Comparison of ENCODE assay signal across 11 cellular contexts in the genomic region with DNA sequence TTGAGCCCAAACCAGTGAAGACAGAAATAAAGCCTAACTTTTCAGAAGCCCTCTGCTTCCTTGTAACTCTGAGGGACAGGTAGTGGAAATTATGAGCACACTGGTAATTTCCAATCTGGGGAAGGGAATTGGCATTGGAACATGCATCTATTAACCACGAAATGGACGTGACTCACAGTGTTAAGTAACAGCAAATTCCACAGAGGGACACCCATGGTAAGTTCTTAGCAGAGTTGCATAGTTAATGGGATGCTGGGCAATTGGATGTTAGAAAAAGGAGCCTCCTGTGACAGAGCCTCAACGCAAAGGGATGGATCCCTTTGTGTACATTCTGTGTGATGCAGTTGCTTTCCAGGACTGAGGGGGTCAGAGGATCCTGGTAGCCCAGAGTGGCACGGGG.
DNase-seq lines count a peak whose midpoint lies in the region; TF ChIP-seq lines count a peak whose summit lies in the region.
"Had no signal": no experiment of that assay in that cellular context is flagged by ENCODE, and none has a peak within 500 bp of the region (broad histone marks: within the 10 kb centered on the region; RNA-seq: fewer than 3 reads in every experiment).

No MANE protein-coding gene starts in this region.

- peak; percentile 34 for DNase-seq in AG09309 (ENCODE audit: low read depth)
- peak; percentile 89 for DNase-seq in HS-5 (ENCODE audit: low read depth)
- peak; percentile 75 for DNase-seq in astrocyte of the hippocampus (ENCODE audit: low read depth, low spot score)
- DNase-seq in iris pigment epithelial cell (ENCODE audit: low read depth), result peak; percentile 84
- no peak for DNase-seq in stimulated activated CD4-positive, alpha-beta T cell treated with anti-CD3 and anti-CD28 coated beads, Interleukin-15, amount 100 ng/mL, for 24 hours
- DNase-seq in vagina (ENCODE audit: extremely low spot score in 2 of 2), result no peak
- no peak for DNase-seq in activated T-cell treated with anti-CD3 and anti-CD28 coated beads for 4 hours
- DNase-seq in anterior cingulate cortex (lab: John Stamatoyannopoulos, UW), result no peak
- DNase-seq: amygdala, DMS 273 treated with DMSO at 0.1 percent for 48 hours, MM.1S had no signal

- TF ChIP-seq CTCF in AG09309 (IDR thresholded peaks at IDR 0.05; ENCODE audit: control insufficient read depth, insufficient read depth, low read depth, low read length, missing control alignments) (no peak), vagina (IDR thresholded peaks at IDR 0.05) (no peak)

- intact Hi-C loops in vagina (cut with DNase I), result no loop called here

- H3K27ac ChIP-seq in vagina, result no peak overlapping the region

- H3K27me3 ChIP-seq in vagina, result no peaks in the 10 kb centered on the region

- H3K36me3 ChIP-seq in vagina, result no peaks in the 10 kb centered on the region

- H3K9me3 ChIP-seq in vagina, result no peaks in the 10 kb centered on the region

- no peak overlapping the region for H3K4me3 ChIP-seq in AG09309 (ENCODE audit: control insufficient read depth, low read depth, low read length)
- H3K4me3 ChIP-seq in vagina, result no peak overlapping the region

- peaks cover 5% of the 10 kb centered on the region for H3K4me1 ChIP-seq in vagina

- no peak for TF ChIP-seq POLR2A in vagina (IDR thresholded peaks at IDR 0.05)

Comparison
In these comparisons a context has a peak if more than half of its experiments do, and no peak if none do; other contexts are left out.
1. DNase-seq: peak in AG09309 (single experiment), HS-5 (single experiment), astrocyte of the hippocampus (single experiment) and iris pigment epithelial cell (single experiment); none in stimulated activated CD4-positive, alpha-beta T cell treated with anti-CD3 and anti-CD28 coated beads, Interleukin-15, amount 100 ng/mL, for 24 hours (single experiment), vagina (0 of 2), activated T-cell treated with anti-CD3 and anti-CD28 coated beads for 4 hours (single experiment) and anterior cingulate cortex (0 of 58).